Comparison of ENCODE assay signal across 2 cellular contexts in genomic region chr21:41216486-41216885, GRCh38.
TF ChIP-seq lines count a peak whose summit lies in the region.

No MANE protein-coding gene starts in this region.

TF ChIP-seq in IMR-90, 13 proteins besides CTCF, POLR2A, EP300 and RAD21 (continued from another document):
- no peak for TF ChIP-seq MAFK (IDR thresholded peaks at IDR 0.05; ENCODE audit: low read depth, low read length)
- TF ChIP-seq ELK1 (IDR thresholded peaks at IDR 0.05; ENCODE audit: borderline replicate concordance, low read depth, low read length): no peak
- no peak for TF ChIP-seq BHLHE40 (IDR thresholded peaks at IDR 0.05; ENCODE audit: low read depth, low read length)
- TF ChIP-seq NFE2L2 (IDR thresholded peaks at IDR 0.05; ENCODE audit: low read depth, low read length): no peak

TF ChIP-seq in WTC11, 78 proteins besides CTCF, POLR2A, EP300 and RAD21 (continued from another document):
- TF ChIP-seq, protein P1, sequence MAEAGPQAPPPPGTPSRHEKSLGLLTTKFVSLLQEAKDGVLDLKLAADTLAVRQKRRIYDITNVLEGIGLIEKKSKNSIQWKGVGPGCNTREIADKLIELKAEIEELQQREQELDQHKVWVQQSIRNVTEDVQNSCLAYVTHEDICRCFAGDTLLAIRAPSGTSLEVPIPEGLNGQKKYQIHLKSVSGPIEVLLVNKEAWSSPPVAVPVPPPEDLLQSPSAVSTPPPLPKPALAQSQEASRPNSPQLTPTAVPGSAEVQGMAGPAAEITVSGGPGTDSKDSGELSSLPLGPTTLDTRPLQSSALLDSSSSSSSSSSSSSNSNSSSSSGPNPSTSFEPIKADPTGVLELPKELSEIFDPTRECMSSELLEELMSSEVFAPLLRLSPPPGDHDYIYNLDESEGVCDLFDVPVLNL (CRISPR knock-in tag; IDR thresholded peaks at IDR 0.05; ENCODE audit: borderline replicate concordance, low read depth): no peak
- no peak for TF ChIP-seq FOXK1 (CRISPR knock-in tag; IDR thresholded peaks at IDR 0.05)
- TF ChIP-seq FOXJ3 (CRISPR knock-in tag; IDR thresholded peaks at IDR 0.05; ENCODE audit: borderline replicate concordance): no peak
- TF ChIP-seq, protein P2, sequence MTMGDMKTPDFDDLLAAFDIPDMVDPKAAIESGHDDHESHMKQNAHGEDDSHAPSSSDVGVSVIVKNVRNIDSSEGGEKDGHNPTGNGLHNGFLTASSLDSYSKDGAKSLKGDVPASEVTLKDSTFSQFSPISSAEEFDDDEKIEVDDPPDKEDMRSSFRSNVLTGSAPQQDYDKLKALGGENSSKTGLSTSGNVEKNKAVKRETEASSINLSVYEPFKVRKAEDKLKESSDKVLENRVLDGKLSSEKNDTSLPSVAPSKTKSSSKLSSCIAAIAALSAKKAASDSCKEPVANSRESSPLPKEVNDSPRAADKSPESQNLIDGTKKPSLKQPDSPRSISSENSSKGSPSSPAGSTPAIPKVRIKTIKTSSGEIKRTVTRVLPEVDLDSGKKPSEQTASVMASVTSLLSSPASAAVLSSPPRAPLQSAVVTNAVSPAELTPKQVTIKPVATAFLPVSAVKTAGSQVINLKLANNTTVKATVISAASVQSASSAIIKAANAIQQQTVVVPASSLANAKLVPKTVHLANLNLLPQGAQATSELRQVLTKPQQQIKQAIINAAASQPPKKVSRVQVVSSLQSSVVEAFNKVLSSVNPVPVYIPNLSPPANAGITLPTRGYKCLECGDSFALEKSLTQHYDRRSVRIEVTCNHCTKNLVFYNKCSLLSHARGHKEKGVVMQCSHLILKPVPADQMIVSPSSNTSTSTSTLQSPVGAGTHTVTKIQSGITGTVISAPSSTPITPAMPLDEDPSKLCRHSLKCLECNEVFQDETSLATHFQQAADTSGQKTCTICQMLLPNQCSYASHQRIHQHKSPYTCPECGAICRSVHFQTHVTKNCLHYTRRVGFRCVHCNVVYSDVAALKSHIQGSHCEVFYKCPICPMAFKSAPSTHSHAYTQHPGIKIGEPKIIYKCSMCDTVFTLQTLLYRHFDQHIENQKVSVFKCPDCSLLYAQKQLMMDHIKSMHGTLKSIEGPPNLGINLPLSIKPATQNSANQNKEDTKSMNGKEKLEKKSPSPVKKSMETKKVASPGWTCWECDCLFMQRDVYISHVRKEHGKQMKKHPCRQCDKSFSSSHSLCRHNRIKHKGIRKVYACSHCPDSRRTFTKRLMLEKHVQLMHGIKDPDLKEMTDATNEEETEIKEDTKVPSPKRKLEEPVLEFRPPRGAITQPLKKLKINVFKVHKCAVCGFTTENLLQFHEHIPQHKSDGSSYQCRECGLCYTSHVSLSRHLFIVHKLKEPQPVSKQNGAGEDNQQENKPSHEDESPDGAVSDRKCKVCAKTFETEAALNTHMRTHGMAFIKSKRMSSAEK (CRISPR knock-in tag; IDR thresholded peaks at IDR 0.05; ENCODE audit: borderline replicate concordance): no peak
- no peak for TF ChIP-seq STAT6 (CRISPR knock-in tag; conservative IDR thresholded peaks at IDR 0.05; ENCODE audit: low read depth)
- TF ChIP-seq GABPB1 (CRISPR knock-in tag; IDR thresholded peaks at IDR 0.05): no peak
- TF ChIP-seq GTF2I (CRISPR knock-in tag; conservative IDR thresholded peaks at IDR 0.05): no peak
- TF ChIP-seq HMGXB4 (CRISPR knock-in tag; IDR thresholded peaks at IDR 0.05): no peak
- no peak for TF ChIP-seq TCF7 (CRISPR knock-in tag; IDR thresholded peaks at IDR 0.05; ENCODE audit: low read depth)
- TF ChIP-seq, protein P3, sequence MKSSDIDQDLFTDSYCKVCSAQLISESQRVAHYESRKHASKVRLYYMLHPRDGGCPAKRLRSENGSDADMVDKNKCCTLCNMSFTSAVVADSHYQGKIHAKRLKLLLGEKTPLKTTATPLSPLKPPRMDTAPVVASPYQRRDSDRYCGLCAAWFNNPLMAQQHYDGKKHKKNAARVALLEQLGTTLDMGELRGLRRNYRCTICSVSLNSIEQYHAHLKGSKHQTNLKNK (CRISPR knock-in tag; IDR thresholded peaks at IDR 0.05): no peak
- TF ChIP-seq ELF4 (CRISPR knock-in tag; IDR thresholded peaks at IDR 0.05; ENCODE audit: low read depth): no peak
- no peak for TF ChIP-seq HMGA2 (CRISPR knock-in tag; IDR thresholded peaks at IDR 0.05)
- TF ChIP-seq MLX (CRISPR knock-in tag; IDR thresholded peaks at IDR 0.05): no peak
- TF ChIP-seq ZNF219 (CRISPR knock-in tag; IDR thresholded peaks at IDR 0.05; ENCODE audit: borderline replicate concordance): no peak
- TF ChIP-seq TEAD1 (CRISPR knock-in tag; IDR thresholded peaks at IDR 0.05): no peak
- TF ChIP-seq, protein P4, sequence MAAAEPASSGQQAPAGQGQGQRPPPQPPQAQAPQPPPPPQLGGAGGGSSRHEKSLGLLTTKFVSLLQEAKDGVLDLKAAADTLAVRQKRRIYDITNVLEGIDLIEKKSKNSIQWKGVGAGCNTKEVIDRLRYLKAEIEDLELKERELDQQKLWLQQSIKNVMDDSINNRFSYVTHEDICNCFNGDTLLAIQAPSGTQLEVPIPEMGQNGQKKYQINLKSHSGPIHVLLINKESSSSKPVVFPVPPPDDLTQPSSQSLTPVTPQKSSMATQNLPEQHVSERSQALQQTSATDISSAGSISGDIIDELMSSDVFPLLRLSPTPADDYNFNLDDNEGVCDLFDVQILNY (CRISPR knock-in tag; IDR thresholded peaks at IDR 0.05): no peak
- TF ChIP-seq SMAD3 (CRISPR knock-in tag; IDR thresholded peaks at IDR 0.05; ENCODE audit: borderline replicate concordance): no peak
